Comparison of ENCODE assay signal across 21 cellular contexts in the genomic region with DNA sequence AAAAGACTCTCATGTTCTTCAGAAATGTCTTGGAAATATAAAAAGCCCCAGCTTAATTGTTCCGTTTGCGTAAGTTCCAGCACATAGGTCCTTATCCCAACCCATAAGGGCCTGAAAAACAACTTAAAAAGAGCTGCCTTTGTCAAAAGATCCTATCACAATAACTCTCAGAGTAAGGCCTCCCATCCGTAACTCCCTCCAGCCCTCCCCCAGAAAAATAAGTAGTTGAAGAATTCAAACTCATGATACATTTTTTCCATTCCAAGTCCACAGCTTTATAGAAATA. TPM values are rescaled to one million over a fixed set of nuclear protein-coding genes. Genes with fewer than 3 reads are reported as not detected.
DNase-seq lines count a peak whose midpoint lies in the region; ATAC-seq, FAIRE-seq and TF ChIP-seq lines count a peak whose summit lies in the region.
"Had no signal": no experiment of that assay in that cellular context is flagged by ENCODE, and none has a peak within 500 bp of the region (broad histone marks: within the 10 kb centered on the region; RNA-seq: fewer than 3 reads in every experiment).

No MANE protein-coding gene starts in this region.

- ATAC-seq in upper lobe of right lung, result peak; percentile 43
- no peak for ATAC-seq in HG03354 (IDR thresholded peaks at IDR 0.05; ENCODE audit: poor library complexity, severe bottlenecking, unreplicated experiment)
- ATAC-seq: GM12878, HCT116, Right ventricle myocardium inferior had no signal

- peak overlapping the region; percentile 74; the same call in 1 of the 2 replicates for H3K27ac ChIP-seq in VCaP
- peak overlapping the region; percentile 56 for H3K27ac ChIP-seq in hepatocyte
- H3K27ac ChIP-seq in upper lobe of right lung, result peak overlapping the region; percentile 74
- H3K27ac ChIP-seq: SJSA1 had no signal

- intact Hi-C loops in upper lobe of right lung (cut with DNase I), result no loop called here

- H3K9me2 ChIP-seq in hepatocyte (replicated peaks; ENCODE audit: insufficient read depth), result no peaks in the 10 kb centered on the region

- no peak overlapping the region for H3K4me3 ChIP-seq in hepatocyte
- H3K4me3 ChIP-seq in upper lobe of right lung, result no peak overlapping the region
- H3K4me3 ChIP-seq: GM12878, SJSA1 had no signal

- no peaks in the 10 kb centered on the region for H4K20me1 ChIP-seq in hepatocyte (ENCODE audit: insufficient read depth, poor library complexity, severe bottlenecking)

- H3K36me3 ChIP-seq in hepatocyte (replicated peaks; ENCODE audit: insufficient read depth, low read depth) (no peaks in the 10 kb centered on the region), upper lobe of right lung (no peaks in the 10 kb centered on the region)
- H3K36me3 ChIP-seq: SJSA1 had no signal

- peaks cover 9% of the 10 kb centered on the region for H3K4me1 ChIP-seq in hepatocyte (ENCODE audit: insufficient read depth)
- H3K4me1 ChIP-seq in upper lobe of right lung, result peaks cover 8% of the 10 kb centered on the region
- H3K4me1 ChIP-seq: SJSA1 had no signal

- no peak for FAIRE-seq in HTR-8/SVneo (lab: Jason Lieb, UNC)
- FAIRE-seq: GM12878, H1, RCC 7860 had no signal

- TF ChIP-seq CTCF in VCaP (conservative IDR thresholded peaks at IDR 0.05) (no peak), hepatocyte (IDR thresholded peaks at IDR 0.05; ENCODE audit: poor library complexity) (no peak), upper lobe of right lung (IDR thresholded peaks at IDR 0.05) (no peak)

- no peak overlapping the region for H2AFZ ChIP-seq in hepatocyte

- DNase-seq in hepatocyte (ENCODE audit: low spot score) (no peak), pons (ENCODE audit: low spot score) (peak; percentile 22), upper lobe of right lung (no peak), nucleus accumbens (lab: John Stamatoyannopoulos, UW) (no peak), HTR-8/SVneo (ENCODE audit: insufficient read length, low spot score) (no peak)
- DNase-seq: CD4-positive, CD25-positive, alpha-beta regulatory T cell; DMS79; NCI-H1694; NCI-H2081; NCI-H2171 treated with DMSO at 0.1 percent for 48 hours; NCI-H446; NCI-H526 treated with DMSO at 0.1 percent for 48 hours; OCI-M1 had no signal

- no peaks in the 10 kb centered on the region for H3K27me3 ChIP-seq in hepatocyte
- no peaks in the 10 kb centered on the region for H3K27me3 ChIP-seq in upper lobe of right lung
- H3K27me3 ChIP-seq: SJSA1 had no signal

- no peaks in the 10 kb centered on the region for H3K79me2 ChIP-seq in hepatocyte

- H3K4me2 ChIP-seq in hepatocyte, result no peak overlapping the region

- H3K9me3 ChIP-seq in hepatocyte (ENCODE audit: low read depth) (no peaks in the 10 kb centered on the region), upper lobe of right lung (no peaks in the 10 kb centered on the region)
- H3K9me3 ChIP-seq: SJSA1 had no signal

- WGBS in hepatocyte (ENCODE audit: low lambda C conversion rate, missing lambda C conversion rate), result 91% methylated on average over 3 of the region's 3 CpGs

RNA-seq across cellular contexts. Expression of a gene that starts 38.0 kb away (rescaled TPM):
- total RNA-seq in hepatocyte, result 34.0 and 41.7 TPM in 2 replicates
- 12.0 and 18.4 TPM in 2 replicates for polyA plus RNA-seq in hepatocyte
- total RNA-seq in upper lobe of right lung, result 119 TPM
